In genomic region chr22:27433585-27434190, GRCh38 we compare ENCODE assay signal across 25 cellular contexts.
DNase-seq lines count a peak whose midpoint lies in the region; FAIRE-seq and TF ChIP-seq lines count a peak whose summit lies in the region.
"Had no signal": no experiment of that assay in that cellular context is flagged by ENCODE, and none has a peak within 500 bp of the region (broad histone marks: within the 10 kb centered on the region; RNA-seq: fewer than 3 reads in every experiment).

No MANE protein-coding gene starts in this region.

- BruUV-seq in Calu3 (replicated peaks; lab: Mats Ljungman, UMichigan), result no TSS peak

- H3K4me3 Mint-ChIP-seq in Calu3 (ENCODE audit: low read depth, unreplicated experiment), result no peak overlapping the region
- no peak overlapping the region for H3K4me3 Mint-ChIP-seq in neural crest cell
- H3K4me3 Mint-ChIP-seq: activated CD8-positive, alpha-beta memory T cell treated with anti-CD3 and anti-CD28 coated beads, Interleukin-2, amount 10 ng/mL, durations not matched to agents 7 days and 5 days; dendritic cell treated with granulocyte-macrophage colony-stimulating factor and Interleukin-4, amounts not matched to agents 40 ng/mL and 50 ng/mL, for 4 days; natural killer cell treated with Interleukin-12 subunit alpha and Interleukin-12 subunit beta and Interleukin-15 and Interleukin-18, amount 100 ng/mL, for 72 hours had no signal

- CTCF ChIA-PET in Calu3 (lab: Charles Lee), result interaction anchor here (0.6 kb wide), 1 partner anchor 121 kb away, joined by 3 read pairs; no protein-coding TSS in a partner anchor

- no peak for FAIRE-seq in RCC 7860 (lab: Jason Lieb, UNC)

- H3K27me3 Mint-ChIP-seq in Calu3 (ENCODE audit: unreplicated experiment) (peaks cover 17% of the 10 kb centered on the region), neural crest cell (ENCODE audit: low read depth) (no peaks in the 10 kb centered on the region)
- H3K27me3 Mint-ChIP-seq: activated CD8-positive, alpha-beta memory T cell treated with anti-CD3 and anti-CD28 coated beads, Interleukin-2, amount 10 ng/mL, durations not matched to agents 7 days and 5 days had no signal

- no peaks in the 10 kb centered on the region for H3K36me3 Mint-ChIP-seq in Calu3 (ENCODE audit: insufficient read depth, unreplicated experiment)
- no peaks in the 10 kb centered on the region for H3K36me3 Mint-ChIP-seq in neural crest cell (ENCODE audit: low read depth)
- H3K36me3 Mint-ChIP-seq: activated CD8-positive, alpha-beta memory T cell treated with anti-CD3 and anti-CD28 coated beads, Interleukin-2, amount 10 ng/mL, durations not matched to agents 7 days and 5 days; natural killer cell treated with Interleukin-12 subunit alpha and Interleukin-12 subunit beta and Interleukin-15 and Interleukin-18, amount 100 ng/mL, for 72 hours had no signal

- intact Hi-C loops in Calu3 (cut with micrococcal nuclease; ENCODE audit: unreplicated experiment) (no loop called here), posterior cingulate gyrus (cut with DNase I) (no loop called here)

- H3K27ac Mint-ChIP-seq in Calu3 (ENCODE audit: unreplicated experiment) (no peak overlapping the region), neural crest cell (ENCODE audit: unreplicated experiment) (peak overlapping the region; percentile 67)
- H3K27ac Mint-ChIP-seq: activated CD8-positive, alpha-beta memory T cell treated with anti-CD3 and anti-CD28 coated beads, Interleukin-2, amount 10 ng/mL, durations not matched to agents 7 days and 5 days; dendritic cell treated with granulocyte-macrophage colony-stimulating factor and Interleukin-4, amounts not matched to agents 40 ng/mL and 50 ng/mL, for 4 days; natural killer cell treated with Interleukin-12 subunit alpha and Interleukin-12 subunit beta and Interleukin-15 and Interleukin-18, amount 100 ng/mL, for 72 hours had no signal

- H3K4me1 Mint-ChIP-seq in Calu3 (ENCODE audit: low read depth, unreplicated experiment), result no peaks in the 10 kb centered on the region
- peaks cover 61% of the 10 kb centered on the region for H3K4me1 Mint-ChIP-seq in neural crest cell
- H3K4me1 Mint-ChIP-seq: activated CD8-positive, alpha-beta memory T cell treated with anti-CD3 and anti-CD28 coated beads, Interleukin-2, amount 10 ng/mL, durations not matched to agents 7 days and 5 days had no signal

- TF ChIP-seq CTCF in Calu3 (IDR thresholded peaks at IDR 0.05; ENCODE audit: unreplicated experiment), result no peak
- TF ChIP-seq CTCF in fibroblast of mammary gland (conservative IDR thresholded peaks at IDR 0.05; ENCODE audit: control insufficient read depth, insufficient read depth, low read depth, low read length), result no peak
- no peak for TF ChIP-seq CTCF in neural crest cell (conservative IDR thresholded peaks at IDR 0.05)

- DNase-seq in Calu3, result peak; percentile 10
- peak; percentile 29 for DNase-seq in RCC 7860 (ENCODE audit: low spot score)
- peak; percentile 37 for DNase-seq in fibroblast of mammary gland (ENCODE audit: low read depth)
- DNase-seq in neural crest cell (ENCODE audit: low read depth, low spot score), result no peak
- no peak for DNase-seq in SW 1271 (lab: John Stamatoyannopoulos, UW)
- no peak for DNase-seq in HK-2 (ENCODE audit: unreplicated experiment)
- no peak for DNase-seq in posterior cingulate gyrus
- DNase-seq in NCI-H748 (lab: John Stamatoyannopoulos, UW; ENCODE audit: unreplicated experiment), result no peak
- DNase-seq: activated CD4-positive, alpha-beta T cell treated with anti-CD3 and anti-CD28 coated beads for 48 hours; activated CD8-positive, alpha-beta memory T cell treated with anti-CD3 and anti-CD28 coated beads, Interleukin-2, amount 10 ng/mL, durations not matched to agents 7 days and 5 days; activated naive CD4-positive, alpha-beta T cell treated with anti-CD3 and anti-CD28 coated beads, Interleukin-2, amount 50 U/mL, for 16 hours; anterior cingulate cortex; central memory CD4-positive, alpha-beta T cell; COR-L47; left colon; NCI-H1105; NCI-H2029 treated with DMSO at 0.1 percent for 48 hours; NCI-H2227 treated with DMSO at 0.1 percent for 48 hours; NCI-H69; psoas muscle; upper lobe of right lung had no signal

- no peak overlapping the region for H3K4me3 ChIP-seq in fibroblast of mammary gland (ENCODE audit: control insufficient read depth, low read depth, low read length)
- H3K4me3 ChIP-seq: BLaER1, HAP-1, psoas muscle, upper lobe of right lung had no signal

- no peaks in the 10 kb centered on the region for H3K9me3 Mint-ChIP-seq in Calu3 (ENCODE audit: low read depth, unreplicated experiment)
- no peaks in the 10 kb centered on the region for H3K9me3 Mint-ChIP-seq in neural crest cell
- H3K9me3 Mint-ChIP-seq: dendritic cell treated with granulocyte-macrophage colony-stimulating factor and Interleukin-4, amounts not matched to agents 40 ng/mL and 50 ng/mL, for 4 days; natural killer cell treated with Interleukin-12 subunit alpha and Interleukin-12 subunit beta and Interleukin-15 and Interleukin-18, amount 100 ng/mL, for 72 hours had no signal

Comparison
In these comparisons a context has a peak if more than half of its experiments do, and no peak if none do; other contexts are left out.
1. DNase-seq: peak in Calu3 (single experiment), RCC 7860 (single experiment) and fibroblast of mammary gland (single experiment); none in neural crest cell (single experiment), SW 1271 (0 of 2), HK-2 (single experiment), posterior cingulate gyrus (0 of 10) and NCI-H748 (single experiment).